31 cellular contexts compared by ENCODE assay signal in the genomic region with DNA sequence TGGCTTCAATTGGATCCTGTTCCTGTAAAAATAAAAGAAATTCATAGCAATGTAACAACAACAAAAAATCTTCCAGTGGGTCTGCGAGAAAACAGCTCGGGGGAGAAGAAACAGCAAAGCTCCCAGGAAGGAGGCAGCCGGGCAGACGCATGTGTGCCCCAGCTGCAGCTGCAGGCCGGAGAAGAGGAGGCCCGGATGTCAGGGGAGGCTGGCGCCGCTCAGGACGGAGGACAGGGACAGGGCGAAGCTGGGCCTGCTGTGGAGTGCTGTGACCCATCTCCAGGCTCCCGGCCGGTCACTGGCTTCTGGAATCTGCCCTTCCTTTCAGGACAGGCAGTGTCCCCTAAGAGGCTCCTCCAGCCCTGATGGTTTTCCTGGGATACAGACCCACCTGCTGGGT.
"Had no signal": no experiment of that assay in that cellular context is flagged by ENCODE, and none has a peak within 500 bp of the region (broad histone marks: within the 10 kb centered on the region; RNA-seq: fewer than 3 reads in every experiment).

No MANE protein-coding gene starts in this region.

- H3K36me3 Mint-ChIP-seq: activated naive CD8-positive, alpha-beta T cell; brain; T-cell had no signal

- H3K27me3 Mint-ChIP-seq: activated B cell treated with CpG ODN at 0.5 μM for 24 hours; activated CD4-positive, alpha-beta T cell treated with anti-CD3 and anti-CD28 coated beads, Interleukin-2, amount 10 ng/mL, durations not matched to agents 24 days and 14 days; activated naive CD8-positive, alpha-beta T cell had no signal

- H3K27ac Mint-ChIP-seq: activated B cell treated with CpG ODN at 0.5 μM for 24 hours; activated CD4-positive, alpha-beta T cell treated with anti-CD3 and anti-CD28 coated beads, Interleukin-2, amount 10 ng/mL, durations not matched to agents 24 days and 14 days; activated naive CD4-positive, alpha-beta T cell treated with anti-CD3 and anti-CD28 coated beads for 36 hours; activated naive CD8-positive, alpha-beta T cell; activated T-helper 17 cell treated with anti-CD3 and anti-CD28 coated beads, Interleukin-2, amount 50 U/mL, for 72 hours; T-cell had no signal

- H3K4me1 Mint-ChIP-seq: activated B cell treated with CpG ODN at 0.5 μM for 24 hours; activated T-helper 17 cell treated with anti-CD3 and anti-CD28 coated beads, Interleukin-2, amount 50 U/mL, for 72 hours; T-cell had no signal

- H3K4me3 Mint-ChIP-seq: activated B cell treated with CpG ODN at 0.5 μM for 24 hours; activated CD4-positive, alpha-beta T cell treated with anti-CD3 and anti-CD28 coated beads, Interleukin-2, amount 10 ng/mL, durations not matched to agents 24 days and 14 days; activated naive CD4-positive, alpha-beta T cell treated with anti-CD3 and anti-CD28 coated beads for 36 hours; activated naive CD8-positive, alpha-beta T cell; activated T-helper 17 cell treated with anti-CD3 and anti-CD28 coated beads, Interleukin-2, amount 50 U/mL, for 72 hours; brain; T-cell had no signal

- H3K4me3 ChIP-seq: cardiac muscle cell, MG63, SK-N-MC had no signal

- H3K27me3 ChIP-seq: cardiac muscle cell, MG63 had no signal

- H3K9me3 Mint-ChIP-seq: activated B cell treated with CpG ODN at 0.5 μM for 24 hours; activated CD4-positive, alpha-beta T cell treated with anti-CD3 and anti-CD28 coated beads, Interleukin-2, amount 10 ng/mL, durations not matched to agents 24 days and 14 days; activated naive CD4-positive, alpha-beta T cell treated with anti-CD3 and anti-CD28 coated beads for 36 hours; activated T-helper 17 cell treated with anti-CD3 and anti-CD28 coated beads, Interleukin-2, amount 50 U/mL, for 72 hours; T-cell had no signal

- H3K9me3 ChIP-seq: MG63 had no signal

- H3K36me3 ChIP-seq: cardiac muscle cell, MG63 had no signal

- ATAC-seq: activated T-helper 17 cell treated with anti-CD3 and anti-CD28 coated beads, Interleukin-2, amount 50 U/mL, for 72 hours; Panc1; T-cell had no signal

- DNase-seq: activated B cell treated with CpG ODN at 0.5 μM for 24 hours; activated CD4-positive, alpha-beta T cell treated with anti-CD3 and anti-CD28 coated beads for 1 hour; activated CD4-positive, alpha-beta T cell treated with anti-CD3 and anti-CD28 coated beads, Interleukin-2, amount 50 U/mL, for 48 hours; activated gamma-delta T cell; activated naive CD4-positive, alpha-beta T cell treated with anti-CD3 and anti-CD28 coated beads for 36 hours; activated T-cell treated with anti-CD3 and anti-CD28 coated beads for 4 hours; amygdala; MG63; MV-4-11; NCI-H1092 treated with DMSO at 0.1 percent for 48 hours; NCI-H1417 treated with DMSO at 0.1 percent for 48 hours; NCI-H1694; NCI-H2029; NCI-H2107; NCI-H2171 treated with DMSO at 0.1 percent for 48 hours; NCI-H226; NCI-H510A; NCI-H69; NK-92 treated with Interleukin-12 subunit alpha and Interleukin-12 subunit beta, amount 100 ng/mL, for 24 hours; OCI-M1; RPMI8226; T-cell; T-helper 2 cell; T1000 had no signal

- H3K27ac ChIP-seq: cardiac muscle cell, SK-N-MC had no signal
